Comparison of ENCODE assay signal across 1 cellular context in genomic region chr3:186570096-186570940, GRCh38.
TF ChIP-seq lines count a peak whose summit lies in the region.

Gene DNAJB11 (plus strand): TSS chr3:186570720. CDS start chr3:186570898, 178 bp downstream.

TF ChIP-seq in WTC11, 78 proteins besides CTCF, POLR2A, EP300 and RAD21 (continued from another document):
- no peak for TF ChIP-seq FOXP4 (CRISPR knock-in tag; IDR thresholded peaks at IDR 0.05)
- no peak for TF ChIP-seq PRDM15 (CRISPR knock-in tag; IDR thresholded peaks at IDR 0.05)
- TF ChIP-seq STAT6 (CRISPR knock-in tag; conservative IDR thresholded peaks at IDR 0.05; ENCODE audit: low read depth), result no peak
- 0 out of 2 replicates have a peak, but pooled peaks have one; percentile 42 for TF ChIP-seq AFF4 (CRISPR knock-in tag; IDR thresholded peaks at IDR 0.05; ENCODE audit: borderline replicate concordance)
- 0 out of 2 replicates have a peak, but pooled peaks have one; percentile 38 for TF ChIP-seq E2F5 (CRISPR knock-in tag; IDR thresholded peaks at IDR 0.05)
- peak; percentile 59; the same call in 1 of the 2 replicates for TF ChIP-seq ETV6 (CRISPR knock-in tag; IDR thresholded peaks at IDR 0.05)
- TF ChIP-seq AR (CRISPR knock-in tag; IDR thresholded peaks at IDR 0.05), result no peak
- no peak for TF ChIP-seq OVOL2 (CRISPR knock-in tag; IDR thresholded peaks at IDR 0.05; ENCODE audit: borderline replicate concordance)
- TF ChIP-seq ZNF671 (CRISPR knock-in tag; IDR thresholded peaks at IDR 0.05), result no peak
- 0 out of 2 replicates have a peak, but pooled peaks have one; percentile 25 for TF ChIP-seq IRF1 (CRISPR knock-in tag; IDR thresholded peaks at IDR 0.05)
- TF ChIP-seq GTF2I (CRISPR knock-in tag; conservative IDR thresholded peaks at IDR 0.05), result no peak
- no peak for TF ChIP-seq MAX (CRISPR knock-in tag; IDR thresholded peaks at IDR 0.05)
- TF ChIP-seq IRF2 (CRISPR knock-in tag; IDR thresholded peaks at IDR 0.05; ENCODE audit: borderline replicate concordance, low read depth), result no peak
- TF ChIP-seq NR3C1 (CRISPR knock-in tag; conservative IDR thresholded peaks at IDR 0.05; ENCODE audit: low read depth), result no peak
- TF ChIP-seq ZNF138 (CRISPR knock-in tag; conservative IDR thresholded peaks at IDR 0.05), result no peak
- no peak for TF ChIP-seq ZNF281 (CRISPR knock-in tag; IDR thresholded peaks at IDR 0.05)
- TF ChIP-seq NFE2L1 (CRISPR knock-in tag; IDR thresholded peaks at IDR 0.05), result no peak
- no peak for TF ChIP-seq NFATC4 (CRISPR knock-in tag; IDR thresholded peaks at IDR 0.05)
